In genomic region chr11:83020942-83021779, GRCh38 we compare ENCODE assay signal across 17 cellular contexts.
"Had no signal": no experiment of that assay in that cellular context is flagged by ENCODE, and none has a peak within 500 bp of the region (broad histone marks: within the 10 kb centered on the region; RNA-seq: fewer than 3 reads in every experiment).

No MANE protein-coding gene starts in this region.

- H3K27me3 ChIP-seq: left lung, testis, upper lobe of left lung had no signal

- H3K36me3 ChIP-seq: left lung, upper lobe of left lung had no signal

- ATAC-seq: effector memory CD8-positive, alpha-beta T cell; left lung had no signal

- DNase-seq: activated CD4-positive, alpha-beta T cell treated with anti-CD3 and anti-CD28 coated beads, Interleukin-2, amount 50 U/mL, for 1 hour; activated CD4-positive, CD25-positive, alpha-beta regulatory T cell treated with anti-CD3 and anti-CD28 coated beads, Interleukin-2, amount 50 U/mL, for 72 hours; dermis blood vessel endothelial cell; effector memory CD8-positive, alpha-beta T cell; glutamatergic neuron; kidney; left lung; stimulated activated CD4-positive, alpha-beta T cell treated with anti-CD3 and anti-CD28 coated beads, Interleukin-12 subunit alpha, Interleukin-12 subunit beta, amount 100 ng/mL, for 4 hours; stimulated activated CD4-positive, alpha-beta T cell treated with anti-CD3 and anti-CD28 coated beads, Interleukin-1b, Interleukin-23, amount 100 ng/mL, for 48 hours; stimulated activated CD8-positive, alpha-beta memory T cell treated with anti-CD3 and anti-CD28 coated beads, Interleukin-4, amount 100 ng/mL, for 48 hours; stimulated activated naive CD4-positive, alpha-beta T cell treated with Interleukin-2 at 50 U/mL for 16 hours; testis had no signal

- H3K27ac Mint-ChIP-seq: activated naive CD8-positive, alpha-beta T cell; progenitor cell of endocrine pancreas; T-helper 1 cell treated with Interleukin-12 subunit alpha and Interleukin-12 subunit beta and Interleukin-4 antibody, amounts not matched to agents 30 μg/mL and 1 μg/mL, for 36 hours had no signal

- H3K4me3 Mint-ChIP-seq: activated naive CD8-positive, alpha-beta T cell; effector memory CD8-positive, alpha-beta T cell; neural crest cell; T-helper 1 cell treated with Interleukin-12 subunit alpha and Interleukin-12 subunit beta and Interleukin-4 antibody, amounts not matched to agents 30 μg/mL and 1 μg/mL, for 36 hours had no signal

- H3K9me3 ChIP-seq: left lung, testis, upper lobe of left lung had no signal

- H3K27ac ChIP-seq: left lung, testis, upper lobe of left lung had no signal

- H3K9me3 Mint-ChIP-seq: effector memory CD8-positive, alpha-beta T cell; T-helper 1 cell treated with Interleukin-12 subunit alpha and Interleukin-12 subunit beta and Interleukin-4 antibody, amounts not matched to agents 30 μg/mL and 1 μg/mL, for 36 hours had no signal

- H3K27me3 Mint-ChIP-seq: activated naive CD8-positive, alpha-beta T cell; effector memory CD8-positive, alpha-beta T cell; progenitor cell of endocrine pancreas had no signal

- H3K4me3 ChIP-seq: left lung, testis, upper lobe of left lung had no signal
